23 cellular contexts compared by ENCODE assay signal in the genomic region with DNA sequence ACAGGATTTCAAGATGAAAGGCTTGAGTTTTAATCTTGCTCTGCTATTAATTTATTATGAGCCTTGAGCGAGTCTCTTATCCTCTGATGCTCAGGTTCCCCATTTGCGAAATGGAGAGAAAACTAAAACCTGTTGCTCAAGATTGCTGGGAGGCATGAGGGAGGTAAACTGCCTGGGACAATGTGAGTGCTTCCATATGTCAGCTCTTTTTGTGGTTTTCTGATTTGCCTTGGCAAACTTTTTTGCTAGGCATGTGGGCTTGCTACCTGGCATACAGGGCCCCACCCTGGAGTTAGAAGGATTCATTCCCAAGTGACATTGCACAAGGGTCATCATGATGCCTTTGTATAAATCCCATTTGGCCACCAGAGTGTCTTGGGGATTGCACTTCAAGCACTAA. TPM values are rescaled to one million over a fixed set of nuclear protein-coding genes. Genes with fewer than 3 reads are reported as not detected.
A peak's percentile ranks its signal among the peaks of the same experiment; 100 is the strongest.
DNase-seq lines count a peak whose midpoint lies in the region; ATAC-seq, FAIRE-seq and TF ChIP-seq lines count a peak whose summit lies in the region.
"Had no signal": no experiment of that assay in that cellular context is flagged by ENCODE, and none has a peak within 500 bp of the region (broad histone marks: within the 10 kb centered on the region; RNA-seq: fewer than 3 reads in every experiment).

No MANE protein-coding gene starts in this region.

- H3K79me1 ChIP-seq in H1 (ENCODE audit: low read depth, low read length): no peaks in the 10 kb centered on the region

- H3K4me3 ChIP-seq in left ventricle myocardium inferior: no peak overlapping the region
- H3K4me3 ChIP-seq in H1 (ENCODE audit: extremely low read depth in 1 of 4, insufficient read depth in 2 of 4, low read depth in 3 of 4, low read length in 4 of 4): no peak overlapping the region
- no peak overlapping the region for H3K4me3 ChIP-seq in gastroesophageal sphincter
- no peak overlapping the region for H3K4me3 ChIP-seq in sigmoid colon
- H3K4me3 ChIP-seq in OCI-LY7 (ENCODE audit: low read depth, low read length, poor library complexity, severe bottlenecking): no peak overlapping the region
- H3K4me3 ChIP-seq: MG63 had no signal

- TF ChIP-seq CTCF in left ventricle myocardium inferior (IDR thresholded peaks at IDR 0.05; ENCODE audit: borderline replicate concordance) (no peak), H1 (IDR thresholded peaks at IDR 0.05; ENCODE audit: control extremely low read depth in 1 of 3, insufficient read depth in 1 of 3, low read depth in 1 of 3, low read length in 3 of 3) (no peak), gastroesophageal sphincter (IDR thresholded peaks at IDR 0.05) (no peak), sigmoid colon (IDR thresholded peaks at IDR 0.05) (no peak), OCI-LY7 (conservative IDR thresholded peaks at IDR 0.05; ENCODE audit: low read length) (no peak)

- TF ChIP-seq POLR2A in H1 (IDR thresholded peaks at IDR 0.05; ENCODE audit: control extremely low read depth in 1 of 2, low read depth in 2 of 2, low read length in 2 of 2): no peak
- TF ChIP-seq POLR2A in gastroesophageal sphincter (IDR thresholded peaks at IDR 0.05): no peak
- no peak for TF ChIP-seq POLR2A in sigmoid colon (IDR thresholded peaks at IDR 0.05)

- TF ChIP-seq RAD21 in H1 (IDR thresholded peaks at IDR 0.05 in 1 of 2, conservative IDR thresholded peaks at IDR 0.05 in 1 of 2; ENCODE audit: low read depth in 2 of 2, low read length in 2 of 2): no peak

- H3K9me3 ChIP-seq in left ventricle myocardium inferior (replicated peaks) (no peaks in the 10 kb centered on the region), H1 (ENCODE audit: insufficient read depth in 2 of 2, low read depth in 1 of 2, low read length in 1 of 2) (no peaks in the 10 kb centered on the region), gastroesophageal sphincter (no peaks in the 10 kb centered on the region), sigmoid colon (no peaks in the 10 kb centered on the region), OCI-LY7 (ENCODE audit: low read length) (no peaks in the 10 kb centered on the region)
- H3K9me3 ChIP-seq: BE2C, MG63 had no signal

- H4K8ac ChIP-seq in H1 (ENCODE audit: extremely low read depth, insufficient read depth, low read length): no peak overlapping the region

- H2BK20ac ChIP-seq in H1 (ENCODE audit: low read length): 0 out of 2 replicates have a peak overlapping the region, but pooled peaks have one; percentile 49

- no peak overlapping the region for H4K5ac ChIP-seq in H1 (ENCODE audit: insufficient read length, low read depth, low read length)

- no peak overlapping the region for H3K56ac ChIP-seq in H1 (replicated peaks; ENCODE audit: insufficient read length, low read depth, low read length)

- intact Hi-C loops in left ventricle myocardium inferior (cut with micrococcal nuclease): no loop called here
- intact Hi-C loops in Right ventricle myocardium inferior (cut with DNase I): no loop called here
- intact Hi-C loops in sigmoid colon (cut with DNase I): no loop called here
- intact Hi-C loops in OCI-LY7 (cut with micrococcal nuclease; ENCODE audit: unreplicated experiment): no loop called here

- POLR2A ChIA-PET in H1 (lab: Charles Lee; ENCODE audit: partially characterized antibody): no interaction called here
- POLR2A ChIA-PET in OCI-LY7 (lab: Charles Lee): no interaction called here

- peak overlapping the region; percentile 74 for H3K27ac ChIP-seq in left ventricle myocardium inferior (replicated peaks)
- H3K27ac ChIP-seq in H1 (ENCODE audit: low read depth, low read length): no peak overlapping the region
- H3K27ac ChIP-seq in gastroesophageal sphincter: peak overlapping the region in 3 of 4 donors; percentile 49 to 86 (median 85)
- peak overlapping the region; percentile 79 to 88 (median 85) for H3K27ac ChIP-seq in sigmoid colon
- no peak overlapping the region for H3K27ac ChIP-seq in OCI-LY7 (ENCODE audit: low read depth, low read length, poor library complexity, severe bottlenecking)

- H3K79me2 ChIP-seq in H1 (ENCODE audit: control insufficient read depth in 1 of 2, insufficient read depth in 2 of 2, low read length in 2 of 2) (no peaks in the 10 kb centered on the region), OCI-LY7 (ENCODE audit: insufficient read depth, low read depth, low read length) (no peaks in the 10 kb centered on the region)

- H3K36me3 ChIP-seq in left ventricle myocardium inferior (no peaks in the 10 kb centered on the region), H1 (ENCODE audit: control insufficient read depth in 2 of 4, insufficient read depth in 4 of 4, low read length in 3 of 4) (no peaks in the 10 kb centered on the region), gastroesophageal sphincter (no peaks in the 10 kb centered on the region), sigmoid colon (no peaks in the 10 kb centered on the region), OCI-LY7 (ENCODE audit: insufficient read depth, low read length) (no peaks in the 10 kb centered on the region)
- H3K36me3 ChIP-seq: BE2C, MG63 had no signal

- H3K9ac ChIP-seq in H1 (replicated peaks in 1 of 4; ENCODE audit: extremely low read depth in 1 of 4, low read depth in 3 of 4, low read length in 3 of 4): no peak overlapping the region

- H3K4me1 ChIP-seq in left ventricle myocardium inferior (peaks cover 76% of the 10 kb centered on the region), H1 (replicated peaks in 1 of 4; ENCODE audit: control insufficient read depth in 3 of 4, insufficient read depth in 4 of 4, low read length in 3 of 4) (peaks cover 2 to 12% (median 9%) of the 10 kb centered on the region in 4 experiments), gastroesophageal sphincter (peaks cover 10 to 96% (median 39%) of the 10 kb centered on the region in 3 donors), sigmoid colon (peaks cover 0 to 92% (median 86%) of the 10 kb centered on the region in 4 donors), OCI-LY7 (ENCODE audit: insufficient read depth, low read length, poor library complexity, severe bottlenecking) (no peaks in the 10 kb centered on the region)

- H3K4me2 ChIP-seq in H1 (ENCODE audit: insufficient read depth in 1 of 2, low read depth in 2 of 2, low read length in 2 of 2): no peak overlapping the region
- no peak overlapping the region for H3K4me2 ChIP-seq in OCI-LY7 (ENCODE audit: low read length)

- H2AFZ ChIP-seq in H1 (ENCODE audit: low read length): no peak overlapping the region
- H2AFZ ChIP-seq in OCI-LY7 (ENCODE audit: low read length): no peak overlapping the region

- no peak overlapping the region for H3K23ac ChIP-seq in H1 (ENCODE audit: insufficient read length)

- H4K91ac ChIP-seq in H1 (replicated peaks; ENCODE audit: insufficient read length, low read length): no peak overlapping the region

- no peak overlapping the region for H3K18ac ChIP-seq in H1 (ENCODE audit: extremely low read depth, low read length)

- no peaks in the 10 kb centered on the region for H3K9me2 ChIP-seq in OCI-LY7 (ENCODE audit: insufficient read depth, low read length)

- no peak for ATAC-seq in Right ventricle myocardium inferior
- no peak for ATAC-seq in gastroesophageal sphincter

- H3K4ac ChIP-seq in H1 (replicated peaks; ENCODE audit: insufficient read length, low read depth, low read length): no peak overlapping the region

- CTCF ChIA-PET in H1 (lab: Charles Lee; ENCODE audit: partially characterized antibody) (interaction anchor here (0.8 to 2.7 kb wide), 5 partner anchors 12 to 160 kb away, joined by 3 to 11 read pairs (median 4); no protein-coding TSS in a partner anchor), OCI-LY7 (lab: Charles Lee; ENCODE audit: unreplicated experiment) (interaction anchor here (0.5 kb wide), 1 partner anchor 50 kb away, joined by 3 read pairs; no protein-coding TSS in a partner anchor)

- no peak overlapping the region for H2BK5ac ChIP-seq in H1 (ENCODE audit: low read depth, low read length)

- TF ChIP-seq EP300 in H1 (IDR thresholded peaks at IDR 0.05; ENCODE audit: borderline replicate concordance in 1 of 2, low read depth in 2 of 2, low read length in 2 of 2) (no peak), gastroesophageal sphincter (IDR thresholded peaks at IDR 0.05) (no peak), sigmoid colon (IDR thresholded peaks at IDR 0.05) (no peak)

- no TSS peak for BruUV-seq in OCI-LY7 (replicated peaks; lab: Mats Ljungman, UMichigan)

- H4K20me1 ChIP-seq in H1 (replicated peaks in 1 of 2; ENCODE audit: control insufficient read depth in 1 of 2, insufficient read depth in 2 of 2, low read length in 2 of 2): no peaks in the 10 kb centered on the region
- no peaks in the 10 kb centered on the region for H4K20me1 ChIP-seq in OCI-LY7 (ENCODE audit: insufficient read depth, low read length)

- no peak overlapping the region for H2BK120ac ChIP-seq in H1 (replicated peaks; ENCODE audit: low read depth, low read length)

- H3K27me3 ChIP-seq in left ventricle myocardium inferior (ENCODE audit: low read depth) (no peaks in the 10 kb centered on the region), H1 (replicated peaks in 1 of 4; ENCODE audit: control insufficient read depth in 3 of 4, extremely low read depth in 1 of 4, insufficient read depth in 3 of 4, low read length in 3 of 4) (peaks cover 0 to 11% (median 7%) of the 10 kb centered on the region in 4 experiments; a peak in 6 of 7 replicates), gastroesophageal sphincter (no peaks in the 10 kb centered on the region), sigmoid colon (no peaks in the 10 kb centered on the region)
- H3K27me3 ChIP-seq: BE2C, MG63 had no signal

- no peak for DNase-seq in left ventricle myocardium inferior
- DNase-seq in Right ventricle myocardium inferior (ENCODE audit: missing footprints): no peak
- DNase-seq in H1 (ENCODE audit: low read depth in 1 of 2, low spot score in 2 of 2): peak in 1 of 2 experiments; percentile 23
- no peak for DNase-seq in sigmoid colon
- no peak for DNase-seq in NCI-H2196 (lab: John Stamatoyannopoulos, UW; ENCODE audit: unreplicated experiment)
- DNase-seq in OCI-LY7 (ENCODE audit: low spot score): no peak
- no peak for DNase-seq in NCI-H345 treated with DMSO at 0.1 percent for 48 hours (lab: John Stamatoyannopoulos, UW; ENCODE audit: unreplicated experiment)
- DNase-seq: BE2C, DMS53, GDM1, H7, Kasumi-1, MG63, NCI-H1417, NCI-H1694 treated with DMSO at 0.1 percent for 48 hours, NCI-H2081 treated with DMSO at 0.1 percent for 48 hours, NCI-H748 treated with DMSO at 0.1 percent for 48 hours had no signal

- FAIRE-seq in H1 (lab: Jason Lieb, UNC): no peak
- FAIRE-seq: A204.1, D721Med, GM18507, GM19239 had no signal

- H2BK12ac ChIP-seq in H1 (ENCODE audit: low read depth, low read length): 0 out of 2 replicates have a peak overlapping the region, but pooled peaks have one; percentile 40

- H3K14ac ChIP-seq in H1 (ENCODE audit: insufficient read length): no peak overlapping the region

- 85% methylated on average over 2 of the region's 2 CpGs; no CpG with 5 or more reads in 1 of the 2 experiments for WGBS in H1 (ENCODE audit: extremely low coverage in 1 of 2, insufficient coverage in 1 of 2, insufficient read length in 1 of 2, insufficient replicate concordance in 2 of 2, low coverage in 1 of 2, low lambda C conversion rate in 2 of 2, missing lambda C conversion rate in 1 of 2), 2 experiments
- WGBS in gastroesophageal sphincter (ENCODE audit: low coverage in 1 of 2), 2 donors: 89 to 92% methylated on average over 2 of the region's 2 CpGs
- 95 to 97% methylated on average over 2 of the region's 2 CpGs for WGBS in sigmoid colon, 2 donors

- no peak overlapping the region for H2AK5ac ChIP-seq in H1 (ENCODE audit: low read depth, low read length)

- peaks cover 2% of the 10 kb centered on the region; the same call in 1 of the 2 replicates for H3K23me2 ChIP-seq in H1 (ENCODE audit: low read depth, low read length)

- no peak overlapping the region for H2BK15ac ChIP-seq in H1 (ENCODE audit: low read length)

RNA-seq across cellular contexts. Expression of gene TSPAN18, which starts 22.4 kb away (rescaled TPM):
- total RNA-seq in left ventricle myocardium inferior (129 TPM), Right ventricle myocardium inferior (115 TPM), gastroesophageal sphincter (10 to 100 TPM; 31.1 to 74.6 (median 34.7) TPM), sigmoid colon (10 to 100 TPM; 13.8 to 75.3 (median 23.0) TPM), OCI-LY7 (2022) (not detected in 2 replicates)
- 8.8 and 10.2 TPM in 2 replicates for total RNA-seq in H1 (2021; fragmentation: NEBNext Ultra II Directional; extraction: Animal tissue kit (Norgen Biotek cat#: 25700))
- polyA plus RNA-seq in H1 (2011; rRNA removed) (5.2 and 7.0 TPM in 2 replicates), sigmoid colon (1 to 10 TPM in 2 of 3 donors, under 1 TPM in 1; 0.23 to 8.0 (median 7.2) TPM)
- polyA plus RNA-seq in H1 (2011; cell fraction: cytosol; rRNA removed): 2.8 TPM
- polyA plus RNA-seq in H1 (2011; cell fraction: nucleus; rRNA removed): 5.7 TPM
- polyA plus RNA-seq in H1 (2012, experiment 1 of 2): 9.6 to 10.3 TPM (median 10.0 TPM) in 4 replicates
- polyA plus RNA-seq in H1 (2012, experiment 2 of 2): 8.6 TPM
- 14.5 TPM for polyA plus RNA-seq in H1 (2013, experiment 1 of 2)
- polyA plus RNA-seq in H1 (2013, experiment 2 of 2): 15.6 TPM
- polyA minus RNA-seq in H1 (2011; rRNA and poly(A)+ RNA removed): 4.0 and 5.8 TPM in 2 replicates
- 2.6 TPM for polyA minus RNA-seq in H1 (2011; cell fraction: cytosol; rRNA and poly(A)+ RNA removed)
- 6.3 TPM for polyA minus RNA-seq in H1 (2011; cell fraction: nucleus; rRNA and poly(A)+ RNA removed)
- not detected in 2 replicates for total RNA-seq in OCI-LY7 (2014; rRNA removed; shearing (Covaris generic))
- total RNA-seq: NCI-H460 had no signal

Comparison
In these comparisons a context has a peak if more than half of its experiments do, and no peak if none do; other contexts are left out.
1. H3K27ac ChIP-seq: peak in left ventricle myocardium inferior (single experiment), gastroesophageal sphincter (3 of 4) and sigmoid colon (4 of 4); none in H1 (single experiment) and OCI-LY7 (single experiment).